Comparison of ENCODE assay signal across 9 cellular contexts in genomic region chr2:184611221-184612085, GRCh38. TPM values are rescaled to one million over a fixed set of nuclear protein-coding genes. Genes with fewer than 3 reads are reported as not detected.
DNase-seq lines count a peak whose midpoint lies in the region; ATAC-seq and TF ChIP-seq lines count a peak whose summit lies in the region.
"Had no signal": no experiment of that assay in that cellular context is flagged by ENCODE, and none has a peak within 500 bp of the region (broad histone marks: within the 10 kb centered on the region; RNA-seq: fewer than 3 reads in every experiment).

No MANE protein-coding gene starts in this region.

- no peaks in the 10 kb centered on the region for H3K36me3 ChIP-seq in Peyer's patch

- H3K9me3 ChIP-seq in AG04450 (ENCODE audit: control insufficient read depth, insufficient read depth, low read length) (no peaks in the 10 kb centered on the region), Peyer's patch (no peaks in the 10 kb centered on the region)

- no peak for TF ChIP-seq POLR2A in Peyer's patch (IDR thresholded peaks at IDR 0.05)

- H3K27me3 ChIP-seq in AG04450 (ENCODE audit: control insufficient read depth, insufficient read depth, low read length) = no peaks in the 10 kb centered on the region
- H3K27me3 ChIP-seq in Peyer's patch = no peaks in the 10 kb centered on the region

- TF ChIP-seq CTCF in AG04450 (IDR thresholded peaks at IDR 0.05; ENCODE audit: low read depth, low read length) (peak; percentile 57), Peyer's patch (IDR thresholded peaks at IDR 0.05) (peak in 5 of 6 experiments; percentile 9 to 53 (median 39))

- no peak for DNase-seq in AG04450 (ENCODE audit: low read depth, low spot score)
- no peak for DNase-seq in Peyer's patch
- DNase-seq in glomerular visceral epithelial cell (ENCODE audit: extremely low spot score) = peak; percentile 33
- no peak for DNase-seq in stimulated activated CD4-positive, alpha-beta T cell treated with anti-CD3 and anti-CD28 coated beads, Interleukin-4, amount 100 ng/mL, for 4 hours
- DNase-seq in activated T-cell treated with anti-CD3 and anti-CD28 coated beads for 4 hours = no peak
- DNase-seq in T-helper 1 cell = no peak
- DNase-seq in NCI-H146 treated with DMSO at 0.1 percent for 48 hours (lab: John Stamatoyannopoulos, UW; ENCODE audit: unreplicated experiment) = no peak
- DNase-seq: cerebellar nuclear complex had no signal

- POLR2A ChIA-PET in AG04450 (lab: Yijun Ruan, JAX) = interaction anchor here (0.9 kb wide), 1 partner anchor 12 kb away, joined by 4 read pairs; no protein-coding TSS in a partner anchor

- H3K4me3 ChIP-seq in AG04450 (ENCODE audit: low read depth, low read length) (no peak overlapping the region), Peyer's patch (no peak overlapping the region)

- H3K27ac ChIP-seq in AG04450 (ENCODE audit: low read depth, low read length) = no peak overlapping the region
- H3K27ac ChIP-seq in Peyer's patch = no peak overlapping the region

- ATAC-seq in GM21360 (IDR thresholded peaks at IDR 0.05; ENCODE audit: unreplicated experiment) = peak; percentile 63

- no peaks in the 10 kb centered on the region for H3K4me1 ChIP-seq in Peyer's patch

- CTCF ChIA-PET in AG04450 (lab: Charles Lee) = interaction anchor here (0.6 to 2.7 kb wide), 21 partner anchors 8 to 1362 kb away, joined by 3 to 12 read pairs (median 4); no protein-coding TSS in a partner anchor

RNA-seq across cellular contexts. Expression of gene ZNF804A, which starts 13.1 kb away (rescaled TPM):
- 3.5 and 6.2 TPM in 2 replicates for polyA plus RNA-seq in AG04450 (2011; rRNA removed)
- 2.8 and 3.5 TPM in 2 replicates for polyA minus RNA-seq in AG04450 (2011; rRNA and poly(A)+ RNA removed)
- total RNA-seq in Peyer's patch = 1 to 10 TPM in 3 of 4 donors, under 1 TPM in 1; 0.95 to 5.8 (median 2.3) TPM
